Comparison of ENCODE assay signal across 8 cellular contexts in the genomic region with DNA sequence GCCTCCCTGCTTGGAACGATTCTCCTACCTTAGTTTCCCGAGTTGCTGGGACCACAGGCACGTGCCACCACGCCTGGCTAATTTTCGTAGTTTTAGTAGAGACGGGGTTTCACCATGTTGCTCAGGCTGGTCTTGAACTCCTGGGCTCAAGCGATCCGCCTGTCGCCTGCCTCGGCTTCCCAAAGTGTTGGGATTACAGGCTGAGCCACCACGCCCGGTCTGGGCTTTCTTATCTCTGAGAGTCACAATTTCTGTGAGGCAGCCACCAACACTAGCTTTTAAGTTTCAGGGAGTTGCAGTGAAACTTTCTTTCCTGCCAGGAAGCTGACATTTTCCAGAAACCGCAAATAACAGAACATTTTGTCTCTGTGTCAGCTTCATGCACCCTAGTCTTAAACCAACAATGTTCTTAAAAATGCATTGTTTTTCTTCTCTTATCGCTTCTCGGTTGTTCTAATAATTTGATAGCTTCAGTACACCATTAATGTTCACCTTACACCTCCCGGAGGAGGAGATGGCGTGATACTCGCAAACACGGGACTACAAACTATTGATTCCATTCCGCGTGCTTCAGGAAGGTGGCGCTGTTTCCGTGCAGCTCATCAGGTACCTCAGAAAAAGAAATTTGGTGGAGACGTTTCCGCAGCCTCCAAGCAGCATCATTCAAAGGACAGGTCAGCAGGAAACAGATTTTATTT. TPM values are rescaled to one million over a fixed set of nuclear protein-coding genes. Genes with fewer than 3 reads are reported as not detected.
DNase-seq lines count a peak whose midpoint lies in the region; ATAC-seq and TF ChIP-seq lines count a peak whose summit lies in the region.

No MANE protein-coding gene starts in this region.

- H3K4me1 ChIP-seq in GM23338 (ENCODE audit: insufficient read depth): peaks cover 10% of the 10 kb centered on the region; the same call in 1 of the 2 replicates
- peaks cover 0 to 4% (median 0%) of the 10 kb centered on the region in 4 donors for H3K4me1 ChIP-seq in liver (ENCODE audit: control insufficient read depth in 4 of 4, insufficient read depth in 4 of 4, low read length in 3 of 4)

- peak; percentile 88 for ATAC-seq in GM23338

- no peaks in the 10 kb centered on the region for H3K9me3 ChIP-seq in liver (ENCODE audit: control insufficient read depth in 4 of 4, low read length in 3 of 4)

- TF ChIP-seq CTCF in C4-2B (conservative IDR thresholded peaks at IDR 0.05) (peak; percentile 94), GM23338 (conservative IDR thresholded peaks at IDR 0.05; ENCODE audit: low read depth in 2 of 2) (peak; percentile 95 to 96), liver (IDR thresholded peaks at IDR 0.05; ENCODE audit: low read depth, low read length, missing input control) (peak; percentile 88)

- peak; percentile 82 to 86 for TF ChIP-seq RAD21 in liver (IDR thresholded peaks at IDR 0.05)

- peaks cover 5% of the 10 kb centered on the region; the same call in 1 of the 2 replicates for H3F3A ChIP-seq in GM23338 (replicated peaks; ENCODE audit: low read depth)

- peaks cover 11% of the 10 kb centered on the region for H3K4me1 Mint-ChIP-seq in GM23338

- H3K27ac ChIP-seq in C4-2B (no peak overlapping the region), GM23338 (ENCODE audit: low read depth) (peak overlapping the region; percentile 50; the same call in 1 of the 2 replicates), liver (ENCODE audit: low read depth in 1 of 2, low read length in 2 of 2) (no peak overlapping the region)

- peak overlapping the region; percentile 32 for H3K4me2 ChIP-seq in GM23338

- peaks cover 15% of the 10 kb centered on the region for H3K27me3 Mint-ChIP-seq in GM23338 (ENCODE audit: insufficient read depth, low read depth, poor library complexity)

- no peaks in the 10 kb centered on the region for H3K9me3 Mint-ChIP-seq in GM23338

- H3K4me3 Mint-ChIP-seq in GM23338: peak overlapping the region; percentile 14

- 0 out of 2 replicates have a peak, but pooled peaks cover 4% of the 10 kb centered on the region for H3K9me2 ChIP-seq in GM23338 (ENCODE audit: insufficient read depth)

- no peak overlapping the region for H3K27ac Mint-ChIP-seq in GM23338

- H3K4me3 ChIP-seq in GM23338 (peak overlapping the region; percentile 5; the same call in 1 of the 2 replicates), liver (ENCODE audit: low read depth in 1 of 3, low read length in 3 of 3) (no peak overlapping the region)

- H2AFZ ChIP-seq in GM23338: peak overlapping the region; percentile 68

- peak; percentile 90 for DNase-seq in GM23338 (ENCODE audit: low spot score)
- peak; percentile 38 for DNase-seq in NCI-H2227 treated with DMSO at 0.1 percent for 48 hours (lab: John Stamatoyannopoulos, UW)
- peak; percentile 44 to 51 for DNase-seq in activated CD4-positive, alpha-beta T cell treated with anti-CD3 and anti-CD28 coated beads for 24 hours (ENCODE audit: low read depth in 2 of 2)
- peak; percentile 81 for DNase-seq in cerebellum (ENCODE audit: low spot score)
- DNase-seq in stimulated activated CD4-positive, alpha-beta T cell treated with anti-CD3 and anti-CD28 coated beads, Interleukin-4, amount 100 ng/mL, for 4 hours: peak; percentile 56 to 65
- no peak for DNase-seq in NCI-H774 (lab: John Stamatoyannopoulos, UW)

- WGBS in liver: 33% methylated on average over 25 of the region's 25 CpGs

- H3K36me3 Mint-ChIP-seq in GM23338 (ENCODE audit: low read depth): no peaks in the 10 kb centered on the region

- no peak overlapping the region for H3K9ac ChIP-seq in liver (ENCODE audit: low read depth in 1 of 2, low read length in 2 of 2)

- H3K79me2 ChIP-seq in GM23338 (replicated peaks; ENCODE audit: insufficient read depth): no peaks in the 10 kb centered on the region

- H3K36me3 ChIP-seq in GM23338 (ENCODE audit: insufficient read depth) (no peaks in the 10 kb centered on the region), liver (ENCODE audit: control insufficient read depth in 4 of 4, insufficient read depth in 3 of 4, low read depth in 1 of 4, low read length in 3 of 4) (no peaks in the 10 kb centered on the region)

- no peaks in the 10 kb centered on the region for H4K20me1 ChIP-seq in GM23338 (replicated peaks; ENCODE audit: insufficient read depth)

- H3K27me3 ChIP-seq in GM23338 (ENCODE audit: insufficient read depth): no peaks in the 10 kb centered on the region
- no peaks in the 10 kb centered on the region for H3K27me3 ChIP-seq in liver (ENCODE audit: control insufficient read depth in 4 of 4, insufficient read depth in 4 of 4, low read length in 3 of 4)

TF ChIP-seq in GM23338, 12 proteins besides CTCF, POLR2A, EP300 and RAD21 (continues in another document):
- no peak for TF ChIP-seq STAT1 (IDR thresholded peaks at IDR 0.05; ENCODE audit: unreplicated experiment)
- no peak for TF ChIP-seq NANOG (IDR thresholded peaks at IDR 0.05; ENCODE audit: borderline replicate concordance)
- no peak for TF ChIP-seq ZNF114 (CRISPR knock-in tag; IDR thresholded peaks at IDR 0.05)
- no peak for TF ChIP-seq CREB1 (CRISPR knock-in tag; IDR thresholded peaks at IDR 0.05; ENCODE audit: low read depth)
- TF ChIP-seq EZH2 (IDR thresholded peaks at IDR 0.05; ENCODE audit: low read depth, unreplicated experiment): no peak
- no peak for TF ChIP-seq JUNB (IDR thresholded peaks at IDR 0.05; ENCODE audit: unreplicated experiment)
- no peak for TF ChIP-seq ZNF331 (CRISPR knock-in tag; IDR thresholded peaks at IDR 0.05; ENCODE audit: low read depth)
- TF ChIP-seq, protein P1, sequence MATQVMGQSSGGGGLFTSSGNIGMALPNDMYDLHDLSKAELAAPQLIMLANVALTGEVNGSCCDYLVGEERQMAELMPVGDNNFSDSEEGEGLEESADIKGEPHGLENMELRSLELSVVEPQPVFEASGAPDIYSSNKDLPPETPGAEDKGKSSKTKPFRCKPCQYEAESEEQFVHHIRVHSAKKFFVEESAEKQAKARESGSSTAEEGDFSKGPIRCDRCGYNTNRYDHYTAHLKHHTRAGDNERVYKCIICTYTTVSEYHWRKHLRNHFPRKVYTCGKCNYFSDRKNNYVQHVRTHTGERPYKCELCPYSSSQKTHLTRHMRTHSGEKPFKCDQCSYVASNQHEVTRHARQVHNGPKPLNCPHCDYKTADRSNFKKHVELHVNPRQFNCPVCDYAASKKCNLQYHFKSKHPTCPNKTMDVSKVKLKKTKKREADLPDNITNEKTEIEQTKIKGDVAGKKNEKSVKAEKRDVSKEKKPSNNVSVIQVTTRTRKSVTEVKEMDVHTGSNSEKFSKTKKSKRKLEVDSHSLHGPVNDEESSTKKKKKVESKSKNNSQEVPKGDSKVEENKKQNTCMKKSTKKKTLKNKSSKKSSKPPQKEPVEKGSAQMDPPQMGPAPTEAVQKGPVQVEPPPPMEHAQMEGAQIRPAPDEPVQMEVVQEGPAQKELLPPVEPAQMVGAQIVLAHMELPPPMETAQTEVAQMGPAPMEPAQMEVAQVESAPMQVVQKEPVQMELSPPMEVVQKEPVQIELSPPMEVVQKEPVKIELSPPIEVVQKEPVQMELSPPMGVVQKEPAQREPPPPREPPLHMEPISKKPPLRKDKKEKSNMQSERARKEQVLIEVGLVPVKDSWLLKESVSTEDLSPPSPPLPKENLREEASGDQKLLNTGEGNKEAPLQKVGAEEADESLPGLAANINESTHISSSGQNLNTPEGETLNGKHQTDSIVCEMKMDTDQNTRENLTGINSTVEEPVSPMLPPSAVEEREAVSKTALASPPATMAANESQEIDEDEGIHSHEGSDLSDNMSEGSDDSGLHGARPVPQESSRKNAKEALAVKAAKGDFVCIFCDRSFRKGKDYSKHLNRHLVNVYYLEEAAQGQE (IDR thresholded peaks at IDR 0.05; ENCODE audit: unreplicated experiment): no peak
- no peak for TF ChIP-seq POLR2AphosphoS5 (IDR thresholded peaks at IDR 0.05; ENCODE audit: low read depth)

TF ChIP-seq in liver, 16 proteins besides CTCF, POLR2A, EP300 and RAD21 (continues in another document):
- TF ChIP-seq SP1 (IDR thresholded peaks at IDR 0.05) (peak; percentile 9), HNF4G (IDR thresholded peaks at IDR 0.05) (no peak), FOXA1 (IDR thresholded peaks at IDR 0.05) (no peak), RXRA (IDR thresholded peaks at IDR 0.05) (no peak), FOXA2 (IDR thresholded peaks at IDR 0.05) (no peak), YY1 (IDR thresholded peaks at IDR 0.05) (peak; percentile 14)
- TF ChIP-seq, protein P1 (IDR thresholded peaks at IDR 0.05): no peak

RNA-seq across cellular contexts. Expression of gene DHRS7B, which starts 7.4 kb away (rescaled TPM):
- 24.7 and 26.6 TPM in 2 replicates for total RNA-seq in GM23338 (2014; rRNA removed; shearing (Covaris generic))
- polyA plus RNA-seq in GM23338 (2016; fragmentation: Nextera tagmentation; extraction: Ambion mirVana): 26.8 and 27.9 TPM in 2 replicates
- total RNA-seq in cerebellum: 12.8 TPM
- total RNA-seq in liver: 10 to 100 TPM; 18.3 to 21.9 TPM
- 10 to 100 TPM; 14.3 to 19.1 TPM for polyA plus RNA-seq in liver
